ENCODE assay signal across 20 cellular contexts in genomic region chr5:56917534-56917933, GRCh38. TPM values are rescaled to one million over a fixed set of nuclear protein-coding genes. Genes with fewer than 3 reads are reported as not detected.
DNase-seq lines count a peak whose midpoint lies in the region; ATAC-seq and TF ChIP-seq lines count a peak whose summit lies in the region.
"Had no signal": no experiment of that assay in that cellular context is flagged by ENCODE, and none has a peak within 500 bp of the region (broad histone marks: within the 10 kb centered on the region; RNA-seq: fewer than 3 reads in every experiment).

No MANE protein-coding gene starts in this region.

- no peak overlapping the region for H2AFZ ChIP-seq in SK-N-SH (ENCODE audit: low read depth)

- no peaks in the 10 kb centered on the region for H3K9me3 ChIP-seq in SK-N-SH
- no peaks in the 10 kb centered on the region for H3K9me3 ChIP-seq in heart right ventricle
- H3K9me3 ChIP-seq in right lobe of liver, result no peaks in the 10 kb centered on the region
- H3K9me3 ChIP-seq in MG63, result no peaks in the 10 kb centered on the region
- H3K9me3 ChIP-seq: Peyer's patch had no signal

- POLR2A ChIA-PET in SK-N-SH (lab: Yijun Ruan, JAX), result no interaction called here

- no peaks in the 10 kb centered on the region for H3K9me2 ChIP-seq in SK-N-SH

- TF ChIP-seq EP300 in SK-N-SH (IDR thresholded peaks at IDR 0.05; ENCODE audit: borderline replicate concordance in 1 of 2, low read depth in 1 of 2, low read length in 1 of 2), result no peak

- no peaks in the 10 kb centered on the region for H4K20me1 ChIP-seq in SK-N-SH (ENCODE audit: insufficient read depth)

- 60% methylated on average over 2 of the region's 2 CpGs for WGBS in SK-N-SH (ENCODE audit: low lambda C conversion rate)
- 40 to 74% methylated on average over 2 of the region's 2 CpGs for WGBS in heart right ventricle, 2 donors
- 0% methylated on average over 1 of the region's 2 CpGs for WGBS in right lobe of liver (ENCODE audit: insufficient coverage, low coverage, low lambda C conversion rate, missing lambda C conversion rate)

- peak; percentile 24; the same call in 1 of the 3 replicates for ATAC-seq in SK-N-SH treated with all-trans-retinoic acid at 6 μM for 48 hours
- ATAC-seq in heart right ventricle, result peak; percentile 86 to 100 (median 97)
- peak; percentile 99 to 100 (median 99) for ATAC-seq in right lobe of liver
- no peak for ATAC-seq in HG03280 (IDR thresholded peaks at IDR 0.05; ENCODE audit: unreplicated experiment)
- no peak for ATAC-seq in HG03439 (IDR thresholded peaks at IDR 0.05; ENCODE audit: unreplicated experiment)
- no peak for ATAC-seq in GM18868 (IDR thresholded peaks at IDR 0.05; ENCODE audit: unreplicated experiment)

- intact Hi-C loops in heart right ventricle (cut with DNase I), result no loop called here
- intact Hi-C loops in right lobe of liver (cut with DNase I), result no loop called here

- no peaks in the 10 kb centered on the region; the same call in 1 of the 2 replicates for H3K79me2 ChIP-seq in SK-N-SH (ENCODE audit: insufficient read depth)

- H3F3A ChIP-seq in SK-N-SH (replicated peaks; ENCODE audit: insufficient read depth), result peaks cover 24% of the 10 kb centered on the region

- no peak overlapping the region for H3K4me3 ChIP-seq in SK-N-SH (ENCODE audit: low read depth in 2 of 2, low read length in 1 of 2)
- no peak overlapping the region for H3K4me3 ChIP-seq in heart right ventricle
- H3K4me3 ChIP-seq in right lobe of liver, result no peak overlapping the region
- H3K4me3 ChIP-seq in MG63, result no peak overlapping the region
- H3K4me3 ChIP-seq: Peyer's patch had no signal

- TF ChIP-seq RAD21 in SK-N-SH (IDR thresholded peaks at IDR 0.05; ENCODE audit: low read length), result no peak

- H3K36me3 ChIP-seq in SK-N-SH (replicated peaks in 1 of 2; ENCODE audit: control insufficient read depth in 1 of 2, insufficient read depth in 2 of 2, low read length in 1 of 2) (peaks cover 53 to 54% of the 10 kb centered on the region in 2 experiments), heart right ventricle (peaks cover 0 to 51% (median 2%) of the 10 kb centered on the region in 9 donors), right lobe of liver (peaks cover 0 to 8% (median 4%) of the 10 kb centered on the region in 4 donors), MG63 (peaks cover 17% of the 10 kb centered on the region)

- H3K4me1 ChIP-seq in SK-N-SH (ENCODE audit: control insufficient read depth in 1 of 2, insufficient read depth in 2 of 2, low read depth in 1 of 2, low read length in 1 of 2), result peaks cover 0 to 8% of the 10 kb centered on the region in 2 experiments; a peak in 2 of 4 replicates
- peaks cover 0 to 15% (median 6%) of the 10 kb centered on the region in 9 donors for H3K4me1 ChIP-seq in heart right ventricle
- H3K4me1 ChIP-seq in right lobe of liver, result peaks cover 0 to 20% (median 6%) of the 10 kb centered on the region in 4 donors
- H3K4me1 ChIP-seq: Peyer's patch had no signal

- H3K27ac ChIP-seq in SK-N-SH (ENCODE audit: low read depth in 2 of 2, low read length in 1 of 2) (no peak overlapping the region), heart right ventricle (peak overlapping the region in 9 of 10 donors; percentile 7 to 77 (median 59)), right lobe of liver (peak overlapping the region in 2 of 3 donors; percentile 71 to 80)
- H3K27ac ChIP-seq: C4-2B had no signal

- CTCF ChIA-PET in SK-N-SH (lab: Yijun Ruan, JAX), result interaction anchor here (1.3 to 1.8 kb wide), 3 partner anchors 100 to 647 kb away, joined by 3 to 7 read pairs (median 3); no protein-coding TSS in a partner anchor

- H3K4me2 ChIP-seq in SK-N-SH, result no peak overlapping the region

- H3K9ac ChIP-seq in SK-N-SH, result no peak overlapping the region

- DNase-seq in SK-N-SH (no peak), heart right ventricle (peak; percentile 19 to 56), right lobe of liver (peak; percentile 58 to 91 (median 83)), MG63 (no peak)
- DNase-seq: 8988T, DMS79, GOT3, HFFc6, MM.1S, NCI-H1105 treated with DMSO at 0.1 percent for 48 hours, NCI-H1930, NCI-H2171, NCI-H446 treated with DMSO at 0.1 percent for 48 hours, NCI-H774, Peyer's patch had no signal

- TF ChIP-seq CTCF in SK-N-SH (IDR thresholded peaks at IDR 0.05) (no peak), heart right ventricle (IDR thresholded peaks at IDR 0.05) (no peak), right lobe of liver (IDR thresholded peaks at IDR 0.05) (no peak)

- no peak for TF ChIP-seq POLR2A in right lobe of liver (IDR thresholded peaks at IDR 0.05)

- H3K27me3 ChIP-seq in SK-N-SH (ENCODE audit: insufficient read depth) (no peaks in the 10 kb centered on the region), heart right ventricle (no peaks in the 10 kb centered on the region), right lobe of liver (no peaks in the 10 kb centered on the region), MG63 (no peaks in the 10 kb centered on the region)
- H3K27me3 ChIP-seq: Peyer's patch had no signal

TF ChIP-seq in SK-N-SH treated with all-trans-retinoic acid at 6 μM for 48 hours, 23 proteins besides CTCF, POLR2A, EP300 and RAD21 (continues in another document):
- TF ChIP-seq ZFP3 (CRISPR knock-in tag; IDR thresholded peaks at IDR 0.05), result no peak
- no peak for TF ChIP-seq TOX (CRISPR knock-in tag; IDR thresholded peaks at IDR 0.05; ENCODE audit: borderline replicate concordance)
- no peak for TF ChIP-seq GLIS3 (CRISPR knock-in tag; IDR thresholded peaks at IDR 0.05)
- no peak for TF ChIP-seq POU6F1 (CRISPR knock-in tag; IDR thresholded peaks at IDR 0.05; ENCODE audit: borderline replicate concordance, low read depth)
- TF ChIP-seq OSR1 (CRISPR knock-in tag; IDR thresholded peaks at IDR 0.05), result no peak
- TF ChIP-seq RARB (CRISPR knock-in tag; IDR thresholded peaks at IDR 0.05), result no peak
- TF ChIP-seq TCF4 (CRISPR knock-in tag; IDR thresholded peaks at IDR 0.05; ENCODE audit: borderline replicate concordance), result no peak
- no peak for TF ChIP-seq BACH2 (CRISPR knock-in tag; IDR thresholded peaks at IDR 0.05; ENCODE audit: borderline replicate concordance)
- no peak for TF ChIP-seq ZNF565 (CRISPR knock-in tag; conservative IDR thresholded peaks at IDR 0.05; ENCODE audit: low read depth)

TF ChIP-seq in SK-N-SH, 30 proteins besides CTCF, POLR2A, EP300 and RAD21 (continues in another document):
- no peak for TF ChIP-seq SIN3A (IDR thresholded peaks at IDR 0.05; ENCODE audit: borderline replicate concordance, low read depth, low read length)
- TF ChIP-seq USF1 (IDR thresholded peaks at IDR 0.05; ENCODE audit: borderline replicate concordance, low read depth), result no peak
- no peak for TF ChIP-seq ELF1 (IDR thresholded peaks at IDR 0.05)
- TF ChIP-seq GABPA (IDR thresholded peaks at IDR 0.05; ENCODE audit: low read depth), result no peak
- no peak for TF ChIP-seq FOXJ3 (CRISPR knock-in tag; IDR thresholded peaks at IDR 0.05)
- TF ChIP-seq PBX3 (IDR thresholded peaks at IDR 0.05), result no peak
- TF ChIP-seq MAX (IDR thresholded peaks at IDR 0.05; ENCODE audit: low read depth), result no peak
- TF ChIP-seq MXI1 (IDR thresholded peaks at IDR 0.05; ENCODE audit: low read depth, low read length), result no peak

RNA-seq across cellular contexts. Expression of gene SETD9, which starts 8.1 kb away (rescaled TPM):
- polyA plus RNA-seq in SK-N-SH (2012; rRNA removed) (12.2 and 16.8 TPM in 2 replicates), heart right ventricle (1 to 10 TPM; 6.8 to 8.5 TPM)
- polyA plus RNA-seq in SK-N-SH (2012; cell fraction: cytosol; rRNA removed), result 20.5 and 20.7 TPM in 2 replicates
- polyA plus RNA-seq in SK-N-SH (2012; cell fraction: nucleus; rRNA removed), result 2.4 and 7.7 TPM in 2 replicates
- total RNA-seq in heart right ventricle (10 to 100 TPM; 11.0 to 26.2 (median 16.8) TPM), right lobe of liver (10 to 100 TPM in 3 of 6 experiments, 1 to 10 TPM in 3; 4.9 to 18.8 (median 9.9) TPM)
- 16.0 and 22.5 TPM in 2 replicates for total RNA-seq in MG63 (2014; rRNA removed; shearing (Covaris generic); ENCODE audit: low replicate concordance)

RNA-seq across cellular contexts. Expression of gene MIER3, which starts 34.4 kb away (rescaled TPM):
- 3.8 and 5.9 TPM in 2 replicates for polyA plus RNA-seq in SK-N-SH (2012; rRNA removed)
- 3.8 and 4.1 TPM in 2 replicates for polyA plus RNA-seq in SK-N-SH (2012; cell fraction: cytosol; rRNA removed)
- polyA plus RNA-seq in SK-N-SH (2012; cell fraction: nucleus; rRNA removed), result 6.2 and 15.7 TPM in 2 replicates
- 10 to 100 TPM in 8 of 10 donors, 1 to 10 TPM in 2; 9.8 to 17.9 (median 13.0) TPM for total RNA-seq in heart right ventricle
- 1 to 10 TPM; 3.3 to 9.6 TPM for polyA plus RNA-seq in heart right ventricle
- 10 to 100 TPM in 4 of 6 experiments, 1 to 10 TPM in 2; 7.3 to 14.7 (median 11.2) TPM for total RNA-seq in right lobe of liver
- 7.7 and 82.5 TPM in 2 replicates for total RNA-seq in MG63 (2014; rRNA removed; shearing (Covaris generic); ENCODE audit: low replicate concordance)

Comparison
In these comparisons a context has a peak if more than half of its experiments do, and no peak if none do; other contexts are left out.
1. ATAC-seq: peak in SK-N-SH treated with all-trans-retinoic acid at 6 μM for 48 hours (single experiment), heart right ventricle (8 of 8) and right lobe of liver (4 of 4); none in HG03280 (single experiment), HG03439 (single experiment) and GM18868 (single experiment).
2. DNase-seq: peak in heart right ventricle (2 of 2) and right lobe of liver (3 of 3); none in SK-N-SH (single experiment) and MG63 (single experiment).
3. H3K27ac ChIP-seq: peak in heart right ventricle (9 of 10) and right lobe of liver (2 of 3); none in SK-N-SH (0 of 2).